In the genomic region with DNA sequence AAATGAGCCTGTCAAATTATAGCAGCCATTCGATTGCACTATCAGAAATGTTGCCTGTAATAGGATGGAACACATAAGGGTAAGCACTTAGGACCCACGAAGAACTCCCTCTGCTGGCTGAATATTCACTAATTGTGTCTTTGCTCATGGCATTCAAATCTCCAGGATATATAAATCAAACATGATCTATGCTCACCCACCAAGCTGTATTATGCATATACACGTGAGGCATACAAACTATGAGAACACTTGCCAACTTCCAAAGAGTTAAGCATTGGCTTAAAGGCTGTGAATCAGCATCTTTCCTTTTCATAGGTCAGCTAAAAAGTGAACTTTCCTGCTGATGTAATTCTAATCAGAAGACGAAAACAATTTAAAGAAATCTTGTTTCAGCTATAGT, we compare ENCODE assay signal across 10 cellular contexts. TPM values are rescaled to one million over a fixed set of nuclear protein-coding genes. Genes with fewer than 3 reads are reported as not detected.
DNase-seq lines count a peak whose midpoint lies in the region; ATAC-seq, FAIRE-seq and TF ChIP-seq lines count a peak whose summit lies in the region.
"Had no signal": no experiment of that assay in that cellular context is flagged by ENCODE, and none has a peak within 500 bp of the region (broad histone marks: within the 10 kb centered on the region; RNA-seq: fewer than 3 reads in every experiment).

No MANE protein-coding gene starts in this region.

- no peak overlapping the region for H3K27ac Mint-ChIP-seq in H9
- no peak overlapping the region for H3K27ac Mint-ChIP-seq in brain
- H3K27ac Mint-ChIP-seq in nephron = no peak overlapping the region

- H3K14ac ChIP-seq in H9 (ENCODE audit: insufficient read depth, low read length) = no peak overlapping the region

- no peaks in the 10 kb centered on the region for H3K23me2 ChIP-seq in H9 (ENCODE audit: insufficient read length, low read depth, low read length, poor library complexity, severe bottlenecking)

- H2BK5ac ChIP-seq in H9 (ENCODE audit: insufficient read length, low read length) = no peak overlapping the region

- no peak overlapping the region for H2AK5ac ChIP-seq in H9 (ENCODE audit: insufficient read length, low read length)

- FAIRE-seq in urothelium cell line (lab: Jason Lieb, UNC) = no peak

- no peak overlapping the region for H2BK12ac ChIP-seq in H9 (ENCODE audit: insufficient read length, low read depth, low read length)

- no peak overlapping the region for H2BK20ac ChIP-seq in H9 (ENCODE audit: low read depth, low read length, poor library complexity, severe bottlenecking)

- no peak overlapping the region for H3K4ac ChIP-seq in H9 (ENCODE audit: low read depth, low read length)

- DNase-seq in H9 = no peak
- peak; percentile 58 for DNase-seq in NCI-H2227 treated with DMSO at 0.1 percent for 48 hours (lab: John Stamatoyannopoulos, UW)
- no peak for DNase-seq in urothelium cell line (ENCODE audit: low spot score)
- DNase-seq in spleen = no peak
- no peak for DNase-seq in AG08396 (ENCODE audit: low spot score)
- DNase-seq: tibial artery had no signal

- H3K27me3 ChIP-seq in H9 (ENCODE audit: insufficient read depth, low read length) = no peaks in the 10 kb centered on the region
- no peaks in the 10 kb centered on the region for H3K27me3 ChIP-seq in spleen (replicated peaks in 1 of 7)
- H3K27me3 ChIP-seq: tibial artery had no signal

- no peaks in the 10 kb centered on the region for H4K20me1 ChIP-seq in H9 (ENCODE audit: control insufficient read depth, insufficient read depth, insufficient read length)

- no peak overlapping the region for H3K4me3 Mint-ChIP-seq in H9
- H3K4me3 Mint-ChIP-seq in brain = no peak overlapping the region
- no peak overlapping the region for H3K4me3 Mint-ChIP-seq in nephron

- H3K4me2 ChIP-seq in H9 (ENCODE audit: insufficient read depth, insufficient read length, low read length) = no peak overlapping the region

- H3K79me1 ChIP-seq in H9 (ENCODE audit: insufficient read depth, low read depth, low read length, poor library complexity, severe bottlenecking) = no peaks in the 10 kb centered on the region

- TF ChIP-seq CTCF in H9 (conservative IDR thresholded peaks at IDR 0.05) = peak; percentile 65
- TF ChIP-seq CTCF in brain (conservative IDR thresholded peaks at IDR 0.05) = peak; percentile 53 to 62
- TF ChIP-seq CTCF in nephron (IDR thresholded peaks at IDR 0.05; ENCODE audit: unreplicated experiment in 3 of 3) = peak; percentile 23 to 44 (median 35)
- TF ChIP-seq CTCF in spleen (IDR thresholded peaks at IDR 0.05 in 8 of 11, conservative IDR thresholded peaks at IDR 0.05 in 3 of 11) = peak in 2 of 11 experiments; percentile 18 to 23

- H3K23ac ChIP-seq in H9 (ENCODE audit: insufficient read length, low read depth, low read length) = no peak overlapping the region

- TF ChIP-seq POLR2A in spleen (IDR thresholded peaks at IDR 0.05) = no peak

- H4K5ac ChIP-seq in H9 (ENCODE audit: insufficient read length, low read depth, low read length) = no peak overlapping the region

- no peak overlapping the region for H2AFZ ChIP-seq in H9 (ENCODE audit: low read length)

- H2BK15ac ChIP-seq in H9 (ENCODE audit: low read depth, low read length) = no peak overlapping the region

- H2BK120ac ChIP-seq in H9 (ENCODE audit: low read depth, low read length, poor library complexity, severe bottlenecking) = no peak overlapping the region

- H3K27me3 Mint-ChIP-seq in H9 (ENCODE audit: low read depth) = no peaks in the 10 kb centered on the region
- H3K27me3 Mint-ChIP-seq in brain = no peaks in the 10 kb centered on the region
- no peaks in the 10 kb centered on the region for H3K27me3 Mint-ChIP-seq in nephron (ENCODE audit: low read depth)

- H3K4me1 Mint-ChIP-seq in H9 = no peaks in the 10 kb centered on the region
- H3K4me1 Mint-ChIP-seq in brain = peaks cover 4% of the 10 kb centered on the region
- no peaks in the 10 kb centered on the region for H3K4me1 Mint-ChIP-seq in nephron

- no peaks in the 10 kb centered on the region for H3K36me3 ChIP-seq in spleen
- H3K36me3 ChIP-seq: tibial artery had no signal

- H4K91ac ChIP-seq in H9 (ENCODE audit: insufficient read length, low read depth, low read length) = no peak overlapping the region

- no peak overlapping the region for H3K56ac ChIP-seq in H9 (ENCODE audit: insufficient read length, low read depth, low read length)

- no peak overlapping the region for H3K4me3 ChIP-seq in spleen
- H3K4me3 ChIP-seq: tibial artery had no signal

- no peaks in the 10 kb centered on the region for H3K9me3 Mint-ChIP-seq in H9
- no peaks in the 10 kb centered on the region for H3K9me3 Mint-ChIP-seq in brain
- no peaks in the 10 kb centered on the region for H3K9me3 Mint-ChIP-seq in nephron

- no peak overlapping the region for H3K18ac ChIP-seq in H9 (ENCODE audit: insufficient read length, low read depth, low read length)

- no peak overlapping the region for H3T11ph ChIP-seq in H9 (ENCODE audit: low read length)

- ATAC-seq in GM19455 (IDR thresholded peaks at IDR 0.05; ENCODE audit: unreplicated experiment) = no peak

- no CpG with 5 or more reads among the region's 4 CpGs for WGBS in H9 (ENCODE audit: extremely low coverage, insufficient read length, low lambda C conversion rate)
- 22 to 27% (median 27%) methylated on average over 4 of the region's 4 CpGs for WGBS in spleen, 5 donors

- H3K9me3 ChIP-seq in H9 (ENCODE audit: control insufficient read depth, low read depth, low read length) (no peaks in the 10 kb centered on the region), spleen (no peaks in the 10 kb centered on the region)
- H3K9me3 ChIP-seq: tibial artery had no signal

- no peaks in the 10 kb centered on the region for H3K79me2 ChIP-seq in H9 (ENCODE audit: insufficient read depth, low read length)

- no peaks in the 10 kb centered on the region for H3K4me1 ChIP-seq in H9 (ENCODE audit: insufficient read depth, low read length)
- peaks cover 0 to 3% (median 0%) of the 10 kb centered on the region in 6 donors for H3K4me1 ChIP-seq in spleen
- H3K4me1 ChIP-seq: tibial artery had no signal

- H3K36me3 Mint-ChIP-seq in H9 (ENCODE audit: insufficient read depth in 1 of 3, low read depth in 3 of 3) (no peaks in the 10 kb centered on the region), brain (no peaks in the 10 kb centered on the region), nephron (ENCODE audit: low read depth) (no peaks in the 10 kb centered on the region)

- H3K27ac ChIP-seq in H9 (ENCODE audit: insufficient read length, low read depth, low read length) (no peak overlapping the region), spleen (no peak overlapping the region)
- H3K27ac ChIP-seq: tibial artery had no signal

- intact Hi-C loops in spleen (cut with DNase I; ENCODE audit: low total_unique reads) = no loop called here

- H4K8ac ChIP-seq in H9 (replicated peaks; ENCODE audit: insufficient read length, low read depth, low read length) = no peak overlapping the region

- H3K9ac ChIP-seq in H9 (ENCODE audit: extremely low read depth, insufficient read length, low read length) = no peak overlapping the region

RNA-seq across cellular contexts. Expression of gene TMPRSS15, which starts 34.5 kb away (rescaled TPM):
- total RNA-seq in H9 (2021) (not detected in 2 replicates), spleen (not detected)
- polyA plus RNA-seq in brain (ENCODE audit: insufficient read depth, low read depth, low replicate concordance) (not detected), spleen (not detected)
- total RNA-seq: renal cortical epithelial cell had no signal
